ENCODE assay signal across 9 cellular contexts in the genomic region with DNA sequence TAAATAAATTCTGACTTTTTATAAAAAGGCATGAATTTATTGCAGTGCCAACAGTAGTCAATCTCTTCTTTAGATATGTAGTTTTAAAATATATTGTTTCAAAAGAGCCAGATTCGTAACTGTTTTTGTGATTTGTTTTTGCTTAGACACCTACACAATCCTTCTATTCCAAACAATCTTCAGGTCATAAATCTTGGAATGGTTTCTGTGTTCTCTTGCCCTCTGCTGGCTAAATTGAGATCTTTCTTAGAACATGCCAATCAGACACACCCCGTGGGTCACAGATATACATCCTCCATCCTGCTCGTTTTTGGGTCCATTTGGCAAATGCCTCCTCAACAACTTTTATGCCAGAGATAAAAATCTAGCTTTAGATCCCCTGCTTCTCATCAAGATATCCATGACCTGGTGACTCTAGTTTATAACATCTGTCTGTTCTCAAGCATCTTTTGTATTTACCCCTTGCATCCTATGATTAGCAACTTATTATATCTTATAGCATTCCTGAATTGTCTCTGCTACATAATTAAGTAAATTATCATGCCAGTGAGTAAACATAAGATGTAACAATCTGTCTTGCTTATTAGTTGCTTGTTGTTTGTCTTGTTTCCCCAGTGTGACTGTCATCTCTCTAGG. TPM values are rescaled to one million over a fixed set of nuclear protein-coding genes. Genes with fewer than 3 reads are reported as not detected.
DNase-seq lines count a peak whose midpoint lies in the region; ATAC-seq and TF ChIP-seq lines count a peak whose summit lies in the region.
"Had no signal": no experiment of that assay in that cellular context is flagged by ENCODE, and none has a peak within 500 bp of the region (broad histone marks: within the 10 kb centered on the region; RNA-seq: fewer than 3 reads in every experiment).

No MANE protein-coding gene starts in this region.

- H3K27me3 ChIP-seq in OCI-LY3 (ENCODE audit: low read depth, low read length) (peaks cover 22% of the 10 kb centered on the region), parathyroid adenoma (ENCODE audit: control insufficient read depth, insufficient read depth, low read length) (no peaks in the 10 kb centered on the region)

- H4K20me1 ChIP-seq in OCI-LY3 (ENCODE audit: insufficient read depth, low read length): no peaks in the 10 kb centered on the region

- H3K36me3 ChIP-seq in OCI-LY3 (replicated peaks; ENCODE audit: low read depth, low read length) (no peaks in the 10 kb centered on the region), parathyroid adenoma (ENCODE audit: control insufficient read depth, insufficient read depth, low read length) (no peaks in the 10 kb centered on the region)

- TF ChIP-seq CTCF in OCI-LY3 (IDR thresholded peaks at IDR 0.05; ENCODE audit: low read depth, low read length) (peak; percentile 73), parathyroid adenoma (IDR thresholded peaks at IDR 0.05) (peak; percentile 57)

- H3K4me1 ChIP-seq in OCI-LY3 (ENCODE audit: low read length): no peaks in the 10 kb centered on the region
- no peaks in the 10 kb centered on the region for H3K4me1 ChIP-seq in parathyroid adenoma

- H3K27ac ChIP-seq in OCI-LY3 (ENCODE audit: low read length) (no peak overlapping the region), parathyroid adenoma (no peak overlapping the region)

- H3K9ac ChIP-seq in OCI-LY3 (ENCODE audit: low read length) (no peak overlapping the region), parathyroid adenoma (no peak overlapping the region)

- no peak overlapping the region for H3K4me2 ChIP-seq in OCI-LY3 (ENCODE audit: low read length)
- no peak overlapping the region for H3K4me2 ChIP-seq in parathyroid adenoma (ENCODE audit: low read length)

- peak; percentile 47 for DNase-seq in EL
- peak; percentile 63 for DNase-seq in HT1080 (ENCODE audit: low read depth)
- DNase-seq in activated CD8-positive, alpha-beta memory T cell treated with anti-CD3 and anti-CD28 coated beads, Interleukin-2, amount 50 U/mL, for 48 hours: no peak
- DNase-seq in stimulated activated CD8-positive, alpha-beta memory T cell treated with anti-CD3 and anti-CD28 coated beads, Interleukin-4, amount 100 ng/mL, for 48 hours: no peak
- DNase-seq: activated B cell treated with CpG ODN at 0.5 μM for 24 hours had no signal

- H3K4me3 ChIP-seq in OCI-LY3 (ENCODE audit: low read length) (no peak overlapping the region), parathyroid adenoma (ENCODE audit: low read depth, low read length) (no peak overlapping the region)

- H3K9me3 ChIP-seq in OCI-LY3 (ENCODE audit: insufficient read depth, low read length): no peaks in the 10 kb centered on the region
- H3K9me3 ChIP-seq in parathyroid adenoma (ENCODE audit: control insufficient read depth, low read length): no peaks in the 10 kb centered on the region

- H3K79me2 ChIP-seq in OCI-LY3 (ENCODE audit: low read length) (no peaks in the 10 kb centered on the region), parathyroid adenoma (no peaks in the 10 kb centered on the region)

- H2AFZ ChIP-seq in OCI-LY3 (ENCODE audit: low read depth, low read length): no peak overlapping the region
- no peak overlapping the region for H2AFZ ChIP-seq in parathyroid adenoma

- peak; percentile 53 for ATAC-seq in esophagus mucosa
- ATAC-seq in HG02870 (IDR thresholded peaks at IDR 0.05; ENCODE audit: unreplicated experiment): no peak

RNA-seq across cellular contexts. Expression of a gene that starts 35.3 kb away (rescaled TPM):
- 33.7 and 35.7 TPM in 2 replicates for total RNA-seq in HT1080 (2014; rRNA removed; shearing (Covaris generic))
- polyA plus RNA-seq in HT1080 (2015; cell fraction: cytosol; rRNA removed): 39.2 and 45.8 TPM in 2 replicates
- 73.0 and 80.3 TPM in 2 replicates for polyA plus RNA-seq in HT1080 (2015; cell fraction: nucleus; rRNA removed)
- 38.3 TPM for total RNA-seq in esophagus mucosa

Comparison
In these comparisons a context has a peak if more than half of its experiments do, and no peak if none do; other contexts are left out.
1. DNase-seq: peak in EL (single experiment) and HT1080 (single experiment); none in activated CD8-positive, alpha-beta memory T cell treated with anti-CD3 and anti-CD28 coated beads, Interleukin-2, amount 50 U/mL, for 48 hours (single experiment) and stimulated activated CD8-positive, alpha-beta memory T cell treated with anti-CD3 and anti-CD28 coated beads, Interleukin-4, amount 100 ng/mL, for 48 hours (single experiment).